In the genomic region with DNA sequence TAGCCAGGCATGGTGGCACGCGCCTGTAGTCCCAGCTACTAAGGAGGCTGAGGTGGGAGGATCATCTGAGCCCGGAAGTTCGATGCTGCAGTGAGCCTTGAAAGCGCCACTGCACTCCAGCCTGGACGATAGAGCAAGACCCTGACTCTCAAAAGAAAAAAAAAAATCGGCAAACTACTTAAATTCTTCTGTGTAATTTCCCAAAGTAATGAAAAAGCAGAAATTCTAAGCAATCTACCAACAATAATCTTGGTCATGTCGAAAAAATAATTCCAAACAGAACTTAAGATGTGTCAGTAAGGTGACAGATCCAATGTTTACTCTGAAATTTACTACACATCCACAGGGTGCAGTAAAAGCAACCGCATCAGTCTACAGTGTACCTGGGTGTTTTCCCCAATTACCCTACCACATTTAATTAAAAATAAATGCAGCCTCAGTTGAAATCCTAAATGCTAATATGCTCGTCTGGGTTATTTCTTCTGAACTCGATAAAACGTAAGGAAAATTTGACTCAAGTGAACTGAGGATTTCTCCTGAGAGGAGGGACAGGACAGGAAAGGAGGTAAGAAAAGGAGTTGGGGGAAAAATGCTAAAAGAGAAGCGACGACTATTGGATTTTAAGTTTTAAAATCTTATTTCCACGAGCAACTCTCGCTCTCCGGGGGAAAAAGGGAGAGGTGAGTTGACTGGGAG, we compare ENCODE assay signal across 8 cellular contexts. TPM values are rescaled to one million over a fixed set of nuclear protein-coding genes. Genes with fewer than 3 reads are reported as not detected.
DNase-seq lines count a peak whose midpoint lies in the region; ATAC-seq and TF ChIP-seq lines count a peak whose summit lies in the region.

No MANE protein-coding gene starts in this region.

- POLR2A ChIA-PET in CD4-positive, alpha-beta T cell (lab: Charles Lee) = interaction anchor here (0.8 to 3.8 kb wide), 4 partner anchors 44 to 48 kb away, joined by 4 to 22 read pairs (median 4); a partner anchor contains a TSS
- POLR2A ChIA-PET in GM10248 (lab: Yijun Ruan, JAX) = no interaction called here

- peaks cover 20% of the 10 kb centered on the region for H3K36me3 Mint-ChIP-seq in CD4-positive, alpha-beta T cell (ENCODE audit: low read depth)
- no peaks in the 10 kb centered on the region for H3K36me3 Mint-ChIP-seq in naive B cell

- H3K9ac ChIP-seq in duodenal mucosa (ENCODE audit: low read depth in 1 of 2, low read length in 2 of 2) = peak overlapping the region; percentile 90 to 93

- H3K27ac ChIP-seq in CD4-positive, alpha-beta T cell (ENCODE audit: low read depth, low read length) = peak overlapping the region; percentile 74
- peak overlapping the region; percentile 72 for H3K27ac ChIP-seq in duodenal mucosa (ENCODE audit: low read depth, low read length)

- CTCF ChIA-PET in CD4-positive, alpha-beta T cell (lab: Charles Lee) = interaction anchor here (0.6 to 1.6 kb wide), 7 partner anchors 7 to 47 kb away, joined by 3 to 11 read pairs (median 3); a partner anchor contains a TSS
- CTCF ChIA-PET in GM10248 (lab: Yijun Ruan, JAX) = interaction anchor here (0.7 to 1.2 kb wide), 3 partner anchors 22 to 33 kb away, joined by 4 to 6 read pairs (median 5); no protein-coding TSS in a partner anchor

- H3K4me1 ChIP-seq in duodenal mucosa (ENCODE audit: control insufficient read depth in 1 of 2, insufficient read depth in 2 of 2, low read length in 2 of 2) = peaks cover 17 to 23% of the 10 kb centered on the region in 2 donors

- no peak for ATAC-seq in CD4-positive, alpha-beta T cell (ENCODE audit: poor library complexity)
- peak; percentile 24 for ATAC-seq in GM21367 (IDR thresholded peaks at IDR 0.05; ENCODE audit: unreplicated experiment)
- ATAC-seq in naive B cell (ENCODE audit: low read depth in 2 of 2) = no peak
- no peak for ATAC-seq in HG02588 (IDR thresholded peaks at IDR 0.05; ENCODE audit: unreplicated experiment)

- DNase-seq in CD4-positive, alpha-beta T cell = no peak
- DNase-seq in RPMI7951 (ENCODE audit: low read depth) = peak; percentile 9
- DNase-seq in naive B cell = no peak
- DNase-seq in GM10248 (ENCODE audit: extremely low spot score) = no peak
- DNase-seq in AG20443 (ENCODE audit: low spot score) = no peak

- H3K9me3 ChIP-seq in CD4-positive, alpha-beta T cell (ENCODE audit: control insufficient read depth, low read length) = no peaks in the 10 kb centered on the region
- no peaks in the 10 kb centered on the region for H3K9me3 ChIP-seq in duodenal mucosa (ENCODE audit: control insufficient read depth in 1 of 2, low read length in 2 of 2)

- TF ChIP-seq CTCF in CD4-positive, alpha-beta T cell (IDR thresholded peaks at IDR 0.05) = no peak
- no peak for TF ChIP-seq CTCF in GM10248 (IDR thresholded peaks at IDR 0.05; ENCODE audit: control extremely low read depth, extremely low read depth, low read depth, missing control alignments)

- no peaks in the 10 kb centered on the region for H3K27me3 ChIP-seq in CD4-positive, alpha-beta T cell (ENCODE audit: control insufficient read depth, insufficient read depth, low read length)
- H3K27me3 ChIP-seq in duodenal mucosa (ENCODE audit: control insufficient read depth in 1 of 2, insufficient read depth in 2 of 2, low read length in 2 of 2) = no peaks in the 10 kb centered on the region

- H3K36me3 ChIP-seq in duodenal mucosa (ENCODE audit: control insufficient read depth in 1 of 2, insufficient read depth in 2 of 2, low read length in 2 of 2) = no peaks in the 10 kb centered on the region

- peak overlapping the region; percentile 98 to 100 for H3K4me3 ChIP-seq in duodenal mucosa (ENCODE audit: low read depth in 1 of 2, low read length in 2 of 2)

- no peaks in the 10 kb centered on the region for H3K9me3 Mint-ChIP-seq in CD4-positive, alpha-beta T cell
- H3K9me3 Mint-ChIP-seq in naive B cell = no peaks in the 10 kb centered on the region

- intact Hi-C loops in CD4-positive, alpha-beta T cell (cut with DNase I, micrococcal nuclease) = loop anchor here (1.0 to 5.0 kb wide), 3 partner anchors 44 to 227 kb away; a partner anchor contains a TSS

- H3K4me1 Mint-ChIP-seq in CD4-positive, alpha-beta T cell (ENCODE audit: low read depth) = peaks cover 37% of the 10 kb centered on the region
- H3K4me1 Mint-ChIP-seq in naive B cell = peaks cover 18 to 44% (median 29%) of the 10 kb centered on the region in 3 donors

- H3K27me3 Mint-ChIP-seq in CD4-positive, alpha-beta T cell = no peaks in the 10 kb centered on the region
- no peaks in the 10 kb centered on the region for H3K27me3 Mint-ChIP-seq in naive B cell

- H3K27ac Mint-ChIP-seq in CD4-positive, alpha-beta T cell = peak overlapping the region; percentile 91
- H3K27ac Mint-ChIP-seq in naive B cell = peak overlapping the region; percentile 84 to 96 (median 89)

- H3K4me3 Mint-ChIP-seq in CD4-positive, alpha-beta T cell = peak overlapping the region; percentile 97
- peak overlapping the region; percentile 86 to 97 (median 90) for H3K4me3 Mint-ChIP-seq in naive B cell

RNA-seq across cellular contexts. Expression of a gene that starts 0.8 kb away (rescaled TPM):
- 10 to 100 TPM; 37.4 to 39.6 TPM for total RNA-seq in CD4-positive, alpha-beta T cell
- 52.5 and 61.9 TPM in 2 replicates for total RNA-seq in RPMI7951 (2014; rRNA removed; shearing (Covaris generic))
- polyA plus RNA-seq in naive B cell (ENCODE audit: low read depth in 6 of 6) = 10 to 100 TPM; 35.4 to 54.1 (median 38.4) TPM

RNA-seq across cellular contexts. Expression of a gene that starts 44.1 kb away (rescaled TPM):
- total RNA-seq in CD4-positive, alpha-beta T cell = 1 to 10 TPM; 1.1 to 2.5 TPM
- total RNA-seq in RPMI7951 (2014; rRNA removed; shearing (Covaris generic)) = 19.3 and 32.3 TPM in 2 replicates
- 10 to 100 TPM in 5 of 6 donors, 1 to 10 TPM in 1; 9.6 to 23.0 (median 18.4) TPM for polyA plus RNA-seq in naive B cell (ENCODE audit: low read depth in 6 of 6)

RNA-seq across cellular contexts. Expression of a gene that starts 48.4 kb away (rescaled TPM):
- total RNA-seq in CD4-positive, alpha-beta T cell = 10 to 100 TPM; 18.9 to 19.0 TPM
- total RNA-seq in RPMI7951 (2014; rRNA removed; shearing (Covaris generic)) = 77.2 and 81.0 TPM in 2 replicates
- 10 to 100 TPM; 51.3 to 61.5 (median 56.8) TPM for polyA plus RNA-seq in naive B cell (ENCODE audit: low read depth in 6 of 6)
